In the genomic region with DNA sequence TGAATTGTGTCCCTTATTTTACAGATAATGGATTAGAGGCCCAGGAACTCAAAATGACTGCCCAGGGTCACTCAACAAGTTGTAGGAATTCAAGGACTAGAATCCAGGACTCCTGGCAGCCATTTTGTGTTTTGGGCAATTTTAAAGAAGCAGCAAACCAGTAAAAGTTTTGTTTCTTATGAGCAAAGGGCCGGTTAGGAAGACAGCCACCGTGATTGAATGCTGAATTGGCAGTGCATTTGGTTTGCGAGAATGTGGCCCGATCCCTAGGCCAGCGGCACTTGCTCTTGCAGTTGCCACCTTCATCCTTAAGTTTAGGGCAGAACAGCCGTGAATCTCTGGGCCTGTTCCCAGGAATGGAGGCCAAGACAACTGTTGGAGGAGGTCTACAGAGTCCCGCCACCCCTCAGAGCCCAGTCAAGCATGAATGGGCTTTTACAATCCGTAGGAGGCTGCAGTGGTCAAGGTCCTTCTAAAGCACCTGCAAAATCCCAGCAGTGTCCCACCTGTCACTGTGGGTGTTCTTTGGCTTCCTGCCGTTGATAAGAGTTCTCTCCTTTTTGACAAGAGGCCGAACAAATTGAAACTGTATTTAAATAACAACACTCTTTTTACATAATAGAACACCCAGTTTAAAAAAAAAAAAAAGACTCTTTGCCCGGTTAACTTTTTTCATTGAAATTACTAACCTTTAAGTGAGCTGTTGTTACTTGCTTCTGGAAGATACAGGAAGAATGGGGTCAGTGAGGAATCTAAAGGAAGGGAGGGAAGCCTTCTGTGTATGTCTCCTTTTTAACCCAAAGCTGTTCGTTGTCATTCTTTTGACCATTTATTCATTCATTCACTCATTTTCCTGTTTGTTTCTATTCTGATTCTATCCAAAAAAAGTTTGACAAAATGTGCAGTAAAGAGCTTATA, we compare ENCODE assay signal across 8 cellular contexts.
DNase-seq lines count a peak whose midpoint lies in the region; ATAC-seq, FAIRE-seq and TF ChIP-seq lines count a peak whose summit lies in the region.

No MANE protein-coding gene starts in this region.

- H3K27me3 ChIP-seq in PC-3 (ENCODE audit: low read length) (no peaks in the 10 kb centered on the region), gastroesophageal sphincter (no peaks in the 10 kb centered on the region), neuronal stem cell (ENCODE audit: control insufficient read depth in 3 of 3, insufficient read depth in 3 of 3, low read depth in 1 of 3, low read length in 3 of 3) (no peaks in the 10 kb centered on the region)

- BruUV-seq in PC-3 (replicated peaks; lab: Mats Ljungman, UMichigan) = no TSS peak

- H3K27ac ChIP-seq in A549 (peak overlapping the region; percentile 70 to 81; a peak in 5 of 6 replicates), PC-3 (ENCODE audit: low read length) (no peak overlapping the region), gastroesophageal sphincter (peak overlapping the region; percentile 27 to 72 (median 65)), neuronal stem cell (replicated peaks; ENCODE audit: low read length) (no peak overlapping the region)

- no peak for TF ChIP-seq POLR2A in A549 (IDR thresholded peaks at IDR 0.05; ENCODE audit: low read length)
- no peak for TF ChIP-seq POLR2A in gastroesophageal sphincter (IDR thresholded peaks at IDR 0.05)

- H3K79me1 ChIP-seq in neuronal stem cell (ENCODE audit: low read depth, low read length) = no peaks in the 10 kb centered on the region

- no peak for FAIRE-seq in A549 (lab: Jason Lieb, UNC)

- H2BK5ac ChIP-seq in neuronal stem cell (ENCODE audit: low read length) = no peak overlapping the region

- no peaks in the 10 kb centered on the region for H3F3A ChIP-seq in PC-3 (ENCODE audit: low read length, unreplicated experiment)

- H3K9me3 ChIP-seq in A549 (no peaks in the 10 kb centered on the region), PC-3 (ENCODE audit: low read length) (no peaks in the 10 kb centered on the region), gastroesophageal sphincter (no peaks in the 10 kb centered on the region), neuronal stem cell (replicated peaks in 1 of 2; ENCODE audit: control insufficient read depth in 2 of 2, insufficient read depth in 1 of 2, low read depth in 1 of 2, low read length in 2 of 2) (no peaks in the 10 kb centered on the region)

- TF ChIP-seq RAD21 in A549 (conservative IDR thresholded peaks at IDR 0.05 in 1 of 2, IDR thresholded peaks at IDR 0.05 in 1 of 2) = no peak

- no peaks in the 10 kb centered on the region for H3K36me3 ChIP-seq in PC-3 (ENCODE audit: low read depth, low read length)
- no peaks in the 10 kb centered on the region for H3K36me3 ChIP-seq in gastroesophageal sphincter
- H3K36me3 ChIP-seq in neuronal stem cell (replicated peaks in 1 of 2; ENCODE audit: control insufficient read depth in 2 of 2, insufficient read depth in 2 of 2, low read length in 2 of 2) = no peaks in the 10 kb centered on the region

- H2AFZ ChIP-seq in PC-3 (ENCODE audit: low read length) (no peak overlapping the region), neuronal stem cell (ENCODE audit: low read length) (peak overlapping the region; percentile 81)

- no peak overlapping the region for H4K8ac ChIP-seq in neuronal stem cell (ENCODE audit: low read depth, low read length)

- H3K14ac ChIP-seq in neuronal stem cell (ENCODE audit: low read length) = no peak overlapping the region

- DNase-seq in A549 (ENCODE audit: low read depth in 1 of 2, low spot score in 1 of 2) (no peak), PC-3 (no peak), neuronal stem cell (ENCODE audit: low spot score) (no peak), COLO829 (ENCODE audit: low spot score) (no peak), H4 (ENCODE audit: low spot score) (no peak), globus pallidus (ENCODE audit: low spot score) (no peak)
- DNase-seq in stimulated activated naive CD4-positive, alpha-beta T cell (lab: John Stamatoyannopoulos, UW) = no peak

- peak overlapping the region; percentile 100 for H3K4me2 ChIP-seq in A549
- peak overlapping the region; percentile 80; the same call in 1 of the 2 replicates for H3K4me2 ChIP-seq in PC-3 (ENCODE audit: low read length)
- no peak overlapping the region for H3K4me2 ChIP-seq in neuronal stem cell (ENCODE audit: insufficient read depth, low read length, poor library complexity, severe bottlenecking)

- 97% methylated on average over 10 of the region's 12 CpGs for WGBS in A549 (ENCODE audit: missing lambda C conversion rate)
- 58 to 84% methylated on average over 4 to 8 of the region's 12 CpGs for WGBS in gastroesophageal sphincter (ENCODE audit: low coverage in 1 of 2), 2 donors
- no CpG with 5 or more reads among the region's 12 CpGs for WGBS in neuronal stem cell (ENCODE audit: extremely low coverage in 2 of 2, insufficient read length in 2 of 2, insufficient replicate concordance in 1 of 2), 2 donors

- no peak overlapping the region for H2BK15ac ChIP-seq in neuronal stem cell (ENCODE audit: low read length)

- peak overlapping the region; percentile 1 for H3K23ac ChIP-seq in neuronal stem cell (ENCODE audit: low read depth, low read length, poor library complexity)

- no peak overlapping the region for H4K91ac ChIP-seq in neuronal stem cell (ENCODE audit: low read depth, low read length, poor library complexity)

- intact Hi-C loops in PC-3 (cut with micrococcal nuclease) = loop anchor here (10.0 kb wide), 1 partner anchor 98 kb away; a partner anchor contains a TSS

- POLR2A ChIA-PET in A549 (lab: Yijun Ruan, JAX) = interaction anchor here (0.7 kb wide), 1 partner anchor 296 kb away, joined by 4 read pairs; a partner anchor contains a TSS
- POLR2A ChIA-PET in PC-3 (lab: Charles Lee; ENCODE audit: unreplicated experiment) = no interaction called here

- no peak overlapping the region for H2AK5ac ChIP-seq in neuronal stem cell (ENCODE audit: low read depth, low read length)

- peak overlapping the region; percentile 69 for H3K18ac ChIP-seq in neuronal stem cell (ENCODE audit: low read length)

- H3K4me1 ChIP-seq in A549 (peaks cover 32% of the 10 kb centered on the region), PC-3 (ENCODE audit: insufficient read depth, low read length) (peaks cover 20% of the 10 kb centered on the region), gastroesophageal sphincter (peaks cover 2 to 59% (median 32%) of the 10 kb centered on the region in 3 donors), neuronal stem cell (ENCODE audit: control insufficient read depth in 2 of 2, insufficient read depth in 1 of 2, low read depth in 1 of 2, low read length in 2 of 2) (peaks cover 21 to 42% of the 10 kb centered on the region in 2 donors)

- H2BK120ac ChIP-seq in neuronal stem cell (ENCODE audit: low read depth, low read length) = no peak overlapping the region

- H3K79me2 ChIP-seq in PC-3 (ENCODE audit: low read length) = no peaks in the 10 kb centered on the region

- 0 out of 2 replicates have a peak, but pooled peaks cover 3% of the 10 kb centered on the region for H4K20me1 ChIP-seq in PC-3 (ENCODE audit: low read length)

- no peak overlapping the region for H3K4ac ChIP-seq in neuronal stem cell (ENCODE audit: low read length)

- H3K4me3 ChIP-seq in A549 (no peak overlapping the region), PC-3 (ENCODE audit: low read length) (no peak overlapping the region), gastroesophageal sphincter (peak overlapping the region in 1 of 2 donors; percentile 31), neuronal stem cell (ENCODE audit: low read length in 2 of 2) (no peak overlapping the region)

- ATAC-seq in A549 (no peak), PC-3 (no peak), gastroesophageal sphincter (no peak)

- CTCF ChIA-PET in A549 (lab: Yijun Ruan, JAX) (interaction anchor here (0.9 kb wide), 1 partner anchor 171 kb away, joined by 3 read pairs; no protein-coding TSS in a partner anchor), PC-3 (lab: Charles Lee) (no interaction called here)

- H3K9me2 ChIP-seq in PC-3 (replicated peaks; ENCODE audit: low read length) = no peaks in the 10 kb centered on the region

- H2BK12ac ChIP-seq in neuronal stem cell (ENCODE audit: low read length) = no peak overlapping the region

- no peak overlapping the region for H3K9ac ChIP-seq in PC-3 (ENCODE audit: low read length)
- no peak overlapping the region for H3K9ac ChIP-seq in neuronal stem cell (ENCODE audit: low read depth, low read length, poor library complexity)

- TF ChIP-seq CTCF in A549 (IDR thresholded peaks at IDR 0.05) (no peak), PC-3 (conservative IDR thresholded peaks at IDR 0.05; ENCODE audit: low read depth, low read length) (no peak), gastroesophageal sphincter (IDR thresholded peaks at IDR 0.05) (no peak)

- TF ChIP-seq EP300 in A549 (IDR thresholded peaks at IDR 0.05) (no peak), gastroesophageal sphincter (IDR thresholded peaks at IDR 0.05) (no peak)

TF ChIP-seq in A549, 52 proteins besides CTCF, POLR2A, EP300 and RAD21 (continues in another document):
- no peak for TF ChIP-seq RARB (CRISPR knock-in tag; IDR thresholded peaks at IDR 0.05)
- no peak for TF ChIP-seq MYC (IDR thresholded peaks at IDR 0.05; ENCODE audit: borderline replicate concordance, low read length)
- TF ChIP-seq, protein P1, sequence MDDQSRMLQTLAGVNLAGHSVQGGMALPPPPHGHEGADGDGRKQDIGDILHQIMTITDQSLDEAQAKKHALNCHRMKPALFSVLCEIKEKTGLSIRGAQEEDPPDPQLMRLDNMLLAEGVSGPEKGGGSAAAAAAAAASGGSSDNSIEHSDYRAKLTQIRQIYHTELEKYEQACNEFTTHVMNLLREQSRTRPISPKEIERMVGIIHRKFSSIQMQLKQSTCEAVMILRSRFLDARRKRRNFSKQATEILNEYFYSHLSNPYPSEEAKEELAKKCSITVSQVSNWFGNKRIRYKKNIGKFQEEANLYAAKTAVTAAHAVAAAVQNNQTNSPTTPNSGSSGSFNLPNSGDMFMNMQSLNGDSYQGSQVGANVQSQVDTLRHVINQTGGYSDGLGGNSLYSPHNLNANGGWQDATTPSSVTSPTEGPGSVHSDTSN (IDR thresholded peaks at IDR 0.05) = no peak
- TF ChIP-seq HOXB5 (CRISPR knock-in tag; IDR thresholded peaks at IDR 0.05) = no peak
- TF ChIP-seq CEBPB (IDR thresholded peaks at IDR 0.05) = no peak
- TF ChIP-seq, protein P2, sequence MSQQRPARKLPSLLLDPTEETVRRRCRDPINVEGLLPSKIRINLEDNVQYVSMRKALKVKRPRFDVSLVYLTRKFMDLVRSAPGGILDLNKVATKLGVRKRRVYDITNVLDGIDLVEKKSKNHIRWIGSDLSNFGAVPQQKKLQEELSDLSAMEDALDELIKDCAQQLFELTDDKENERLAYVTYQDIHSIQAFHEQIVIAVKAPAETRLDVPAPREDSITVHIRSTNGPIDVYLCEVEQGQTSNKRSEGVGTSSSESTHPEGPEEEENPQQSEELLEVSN (IDR thresholded peaks at IDR 0.05; ENCODE audit: borderline replicate concordance, low read depth) = no peak

Comparison
In these comparisons a context has a peak if more than half of its experiments do, and no peak if none do; other contexts are left out.
1. H3K27ac ChIP-seq: peak in A549 (2 of 2) and gastroesophageal sphincter (4 of 4); none in PC-3 (single experiment) and neuronal stem cell (single experiment).